Comparison of ENCODE assay signal across 17 cellular contexts in genomic region chr3:15976524-15976923, GRCh38.
"Had no signal": no experiment of that assay in that cellular context is flagged by ENCODE, and none has a peak within 500 bp of the region (broad histone marks: within the 10 kb centered on the region; RNA-seq: fewer than 3 reads in every experiment).

No MANE protein-coding gene starts in this region.

- H3K4me3 ChIP-seq: adrenal gland, esophagus squamous epithelium, prostate gland, stomach had no signal

- H3K36me3 Mint-ChIP-seq: activated naive CD4-positive, alpha-beta T cell treated with anti-CD3 and anti-CD28 coated beads, Interleukin-2, amount 50 U/mL, for 24 hours had no signal

- H3K36me3 ChIP-seq: adrenal gland, esophagus squamous epithelium, prostate gland, stomach, WERI-Rb-1 had no signal

- H3K27ac ChIP-seq: adrenal gland, esophagus squamous epithelium, prostate gland, stomach, WERI-Rb-1 had no signal

- H3K9me3 Mint-ChIP-seq: activated naive CD4-positive, alpha-beta T cell treated with anti-CD3 and anti-CD28 coated beads, Interleukin-2, amount 50 U/mL, for 24 hours; activated T-cell treated with anti-CD3 and anti-CD28 coated beads, Interleukin-2, amount 50 U/mL, for 72 hours had no signal

- H3K27me3 ChIP-seq: adrenal gland, esophagus squamous epithelium, stomach had no signal

- H3K4me1 Mint-ChIP-seq: activated naive CD4-positive, alpha-beta T cell treated with anti-CD3 and anti-CD28 coated beads, Interleukin-2, amount 50 U/mL, for 24 hours had no signal

- H3K27me3 Mint-ChIP-seq: activated naive CD4-positive, alpha-beta T cell treated with anti-CD3 and anti-CD28 coated beads, Interleukin-2, amount 50 U/mL, for 24 hours had no signal

- H3K9me3 ChIP-seq: adrenal gland, esophagus squamous epithelium, prostate gland had no signal

- H3K4me1 ChIP-seq: adrenal gland, prostate gland, stomach had no signal

- DNase-seq: activated CD4-positive, alpha-beta T cell treated with anti-CD3 and anti-CD28 coated beads for 1 hour; activated gamma-delta T cell; activated T-cell treated with anti-CD3 and anti-CD28 coated beads, Interleukin-2, amount 50 U/mL, for 72 hours; adrenal gland; effector CD4-positive, alpha-beta T cell; esophagus squamous epithelium; nucleus accumbens; right cardiac atrium; small intestine; stimulated activated CD4-positive, alpha-beta T cell treated with anti-CD3 and anti-CD28 coated beads, Interleukin-4, amount 100 ng/mL, for 1 hour; stomach; T-helper 2 cell; trophoblast cell; WERI-Rb-1 had no signal

- H3K4me3 Mint-ChIP-seq: activated naive CD4-positive, alpha-beta T cell treated with anti-CD3 and anti-CD28 coated beads, Interleukin-2, amount 50 U/mL, for 24 hours; activated T-cell treated with anti-CD3 and anti-CD28 coated beads, Interleukin-2, amount 50 U/mL, for 72 hours; nephron had no signal

- ATAC-seq: activated T-cell treated with anti-CD3 and anti-CD28 coated beads, Interleukin-2, amount 50 U/mL, for 72 hours; right cardiac atrium had no signal

- H3K27ac Mint-ChIP-seq: activated naive CD4-positive, alpha-beta T cell treated with anti-CD3 and anti-CD28 coated beads, Interleukin-2, amount 50 U/mL, for 24 hours; activated T-cell treated with anti-CD3 and anti-CD28 coated beads, Interleukin-2, amount 50 U/mL, for 72 hours had no signal
